ENCODE assay signal across 16 cellular contexts in genomic region chr2:143830476-143830875, GRCh38.
DNase-seq lines count a peak whose midpoint lies in the region; ATAC-seq and TF ChIP-seq lines count a peak whose summit lies in the region.
"Had no signal": no experiment of that assay in that cellular context is flagged by ENCODE, and none has a peak within 500 bp of the region (broad histone marks: within the 10 kb centered on the region; RNA-seq: fewer than 3 reads in every experiment).

No MANE protein-coding gene starts in this region.

- H2BK120ac ChIP-seq in IMR-90 (ENCODE audit: low read depth, low read length) = no peak overlapping the region

- H3K79me1 ChIP-seq in IMR-90 (ENCODE audit: low read depth in 1 of 2, low read length in 2 of 2) = no peaks in the 10 kb centered on the region

- H2AK5ac ChIP-seq in IMR-90 (ENCODE audit: low read depth, low read length) = no peak overlapping the region

- H4K91ac ChIP-seq in IMR-90 (ENCODE audit: insufficient read depth, low read depth, low read length) = no peak overlapping the region

- H3K36me3 ChIP-seq in IMR-90 (ENCODE audit: control insufficient read depth, insufficient read depth, low read length) (no peaks in the 10 kb centered on the region), smooth muscle cell (ENCODE audit: low read depth) (no peaks in the 10 kb centered on the region)
- H3K36me3 ChIP-seq: BE2C had no signal

- H3K27me3 ChIP-seq in IMR-90 (ENCODE audit: control insufficient read depth, insufficient read depth, low read length) (no peaks in the 10 kb centered on the region), smooth muscle cell (ENCODE audit: low read depth) (no peaks in the 10 kb centered on the region)
- H3K27me3 ChIP-seq: BE2C had no signal

- DNase-seq in EH (ENCODE audit: low read depth) = peak; percentile 72
- peak; percentile 17 for DNase-seq in IMR-90
- peak; percentile 16 to 44 for DNase-seq in foreskin fibroblast
- DNase-seq in smooth muscle cell (lab: John Stamatoyannopoulos, UW; ENCODE audit: unreplicated experiment) = no peak
- no peak for DNase-seq in foreskin melanocyte
- DNase-seq in COLO829 (ENCODE audit: low spot score) = no peak
- no peak for DNase-seq in mesenteric fat pad (ENCODE audit: low spot score)
- DNase-seq in iPS-NIHi7 (ENCODE audit: extremely low spot score) = no peak
- DNase-seq: 8988T; BE2C; C1 segment of cervical spinal cord; Caco-2; CD4-positive, CD25-positive, alpha-beta regulatory T cell; CD8-positive, alpha-beta memory T cell; GF-D8; H9 had no signal

- dilution Hi-C loops in IMR-90 (cut with HindIII; ENCODE audit: low sequenced_read_pairs, unreplicated experiment) = no loop called here

- no peak overlapping the region for H3K4ac ChIP-seq in IMR-90 (ENCODE audit: low read depth, low read length)

- in situ Hi-C loops in IMR-90 (cut with MboI; ENCODE audit: low sequenced_read_pairs) = no loop called here

- H3K14ac ChIP-seq in IMR-90 (replicated peaks; ENCODE audit: low read depth, low read length) = no peak overlapping the region

- POLR2A ChIA-PET in IMR-90 (lab: Charles Lee; ENCODE audit: unreplicated experiment) = no interaction called here

- no peak overlapping the region for H4K8ac ChIP-seq in IMR-90 (ENCODE audit: low read depth in 2 of 2, low read length in 2 of 2)

- no peaks in the 10 kb centered on the region for H3F3A ChIP-seq in smooth muscle cell (ENCODE audit: low read depth)

- no peak overlapping the region for H3K4me3 ChIP-seq in IMR-90 (ENCODE audit: insufficient read depth, low read depth, low read length)
- no peak overlapping the region for H3K4me3 ChIP-seq in foreskin fibroblast (ENCODE audit: low read depth in 1 of 2, low read length in 2 of 2)
- H3K4me3 ChIP-seq in smooth muscle cell = no peak overlapping the region

- H3K9me3 ChIP-seq in IMR-90 (ENCODE audit: control insufficient read depth, insufficient read depth, low read length) (no peaks in the 10 kb centered on the region), smooth muscle cell (replicated peaks; ENCODE audit: low read depth) (no peaks in the 10 kb centered on the region)
- H3K9me3 ChIP-seq: BE2C, Caco-2 had no signal

- H3K23ac ChIP-seq in IMR-90 (ENCODE audit: low read depth, low read length) = no peak overlapping the region

- CTCF ChIA-PET in IMR-90 (lab: Yijun Ruan, JAX) = no interaction called here

- H4K20me1 ChIP-seq in IMR-90 (ENCODE audit: insufficient read depth, low read length) = no peaks in the 10 kb centered on the region
- H4K20me1 ChIP-seq in smooth muscle cell (ENCODE audit: low read depth) = no peaks in the 10 kb centered on the region

- H2BK5ac ChIP-seq in IMR-90 (ENCODE audit: low read depth, low read length, poor library complexity, severe bottlenecking) = no peak overlapping the region

- no peak overlapping the region for H4K5ac ChIP-seq in IMR-90 (ENCODE audit: low read depth, low read length)

- no peak overlapping the region for H2BK15ac ChIP-seq in IMR-90 (ENCODE audit: low read depth, low read length)

- H2BK20ac ChIP-seq in IMR-90 (ENCODE audit: low read depth, low read length) = no peak overlapping the region

- no peak for ATAC-seq in IMR-90 (ENCODE audit: low read depth)

- TF ChIP-seq RAD21 in IMR-90 (IDR thresholded peaks at IDR 0.05; ENCODE audit: low read length) = no peak

- no peak overlapping the region for H3K56ac ChIP-seq in IMR-90 (ENCODE audit: extremely low read depth, insufficient read depth, low read length)

- no peaks in the 10 kb centered on the region for H3K9me1 ChIP-seq in IMR-90 (ENCODE audit: insufficient read depth, low read length)

- no peak overlapping the region for H2AK9ac ChIP-seq in IMR-90 (replicated peaks; ENCODE audit: low read depth, low read length, poor library complexity)

- H2AFZ ChIP-seq in IMR-90 (replicated peaks; ENCODE audit: low read length, poor library complexity) = no peak overlapping the region
- no peak overlapping the region for H2AFZ ChIP-seq in smooth muscle cell (ENCODE audit: low read depth)

- no peak for TF ChIP-seq POLR2A in IMR-90 (IDR thresholded peaks at IDR 0.05; ENCODE audit: low read depth, low read length)

- H3K27ac ChIP-seq in IMR-90 (ENCODE audit: insufficient read depth, low read length) (no peak overlapping the region), smooth muscle cell (ENCODE audit: low read depth) (peak overlapping the region; percentile 14)

- intact Hi-C loops in IMR-90 (cut with micrococcal nuclease) = no loop called here

- H3K18ac ChIP-seq in IMR-90 (ENCODE audit: low read depth, low read length) = no peak overlapping the region

- H3K4me2 ChIP-seq in IMR-90 (ENCODE audit: low read depth, low read length) (no peak overlapping the region), smooth muscle cell (no peak overlapping the region)

- H3K4me1 ChIP-seq in IMR-90 (ENCODE audit: control insufficient read depth, insufficient read depth, low read length) = no peaks in the 10 kb centered on the region
- H3K4me1 ChIP-seq in smooth muscle cell (ENCODE audit: low read depth) = peaks cover 21% of the 10 kb centered on the region
- H3K4me1 ChIP-seq: BE2C, Caco-2 had no signal

- TF ChIP-seq CTCF in IMR-90 (conservative IDR thresholded peaks at IDR 0.05; ENCODE audit: low read depth, low read length) (no peak), foreskin fibroblast (IDR thresholded peaks at IDR 0.05; ENCODE audit: low read depth, low read length) (no peak), smooth muscle cell (IDR thresholded peaks at IDR 0.05; ENCODE audit: borderline replicate concordance, insufficient read depth, poor library complexity, severe bottlenecking) (no peak)

- H3K9ac ChIP-seq in IMR-90 (ENCODE audit: low read depth, low read length) (no peak overlapping the region), smooth muscle cell (ENCODE audit: low read depth) (no peak overlapping the region)

- no peaks in the 10 kb centered on the region for H3K79me2 ChIP-seq in smooth muscle cell (ENCODE audit: low read depth)

- BruUV-seq in IMR-90 (replicated peaks; lab: Mats Ljungman, UMichigan) = no TSS peak

TF ChIP-seq in IMR-90, 13 proteins besides CTCF, POLR2A, EP300 and RAD21:
- no peak for TF ChIP-seq CHD1 (IDR thresholded peaks at IDR 0.05; ENCODE audit: low read depth, low read length)
- no peak for TF ChIP-seq SMC3 (IDR thresholded peaks at IDR 0.05; ENCODE audit: low read depth, low read length)
- no peak for TF ChIP-seq MAZ (IDR thresholded peaks at IDR 0.05; ENCODE audit: borderline replicate concordance, low read depth, low read length)
- TF ChIP-seq NFE2L2 (IDR thresholded peaks at IDR 0.05; ENCODE audit: low read depth, low read length) = no peak
- no peak for TF ChIP-seq RCOR1 (IDR thresholded peaks at IDR 0.05; ENCODE audit: insufficient replicate concordance, low read length)
- TF ChIP-seq USF2 (IDR thresholded peaks at IDR 0.05; ENCODE audit: low read depth, low read length) = no peak

Comparison
In these comparisons a context has a peak if more than half of its experiments do, and no peak if none do; other contexts are left out.
1. DNase-seq: peak in EH (single experiment), IMR-90 (single experiment) and foreskin fibroblast (2 of 2); none in smooth muscle cell (single experiment), foreskin melanocyte (single experiment), COLO829 (single experiment), mesenteric fat pad (single experiment) and iPS-NIHi7 (single experiment).